Comparison of ENCODE assay signal across 12 cellular contexts in the genomic region with DNA sequence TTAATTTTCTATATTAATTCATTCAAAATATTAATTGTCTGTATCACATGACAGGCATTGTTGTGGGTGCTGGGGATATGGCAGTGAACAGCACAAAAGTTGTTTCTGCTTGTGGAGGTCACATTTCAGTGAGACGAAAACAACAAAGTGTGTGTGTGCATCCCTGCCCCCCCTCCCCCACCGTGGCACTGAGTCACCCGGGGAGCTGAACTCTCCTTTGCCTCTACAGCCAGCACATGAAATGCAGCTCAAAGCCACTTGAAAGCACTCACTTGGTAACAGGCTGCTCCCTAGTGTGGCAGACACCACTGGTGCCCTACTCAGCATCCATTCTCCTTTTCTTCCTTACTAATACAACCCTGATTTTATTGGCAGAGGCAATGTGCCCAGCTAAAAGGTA. TPM values are rescaled to one million over a fixed set of nuclear protein-coding genes. Genes with fewer than 3 reads are reported as not detected.
DNase-seq lines count a peak whose midpoint lies in the region; ATAC-seq and TF ChIP-seq lines count a peak whose summit lies in the region.
"Had no signal": no experiment of that assay in that cellular context is flagged by ENCODE, and none has a peak within 500 bp of the region (broad histone marks: within the 10 kb centered on the region; RNA-seq: fewer than 3 reads in every experiment).

No MANE protein-coding gene starts in this region.

- no peaks in the 10 kb centered on the region for H3K79me1 ChIP-seq in trophoblast cell (ENCODE audit: low read length)

- no peaks in the 10 kb centered on the region for H3K9me3 Mint-ChIP-seq in activated T-helper 17 cell treated with anti-CD3 and anti-CD28 coated beads, Interleukin-2, amount 50 U/mL, for 72 hours
- H3K9me3 Mint-ChIP-seq: naive thymus-derived CD4-positive, alpha-beta T cell; stimulated activated naive CD8-positive, alpha-beta T cell treated with anti-CD3 and anti-CD28 coated beads, Interleukin-15, Interleukin-2, amounts not matched to agents 100 ng/mL and 50 ng/mL, for 24 hours had no signal

- H3K18ac ChIP-seq in trophoblast cell (ENCODE audit: low read length) = no peak overlapping the region

- H3K27ac Mint-ChIP-seq in activated T-helper 17 cell treated with anti-CD3 and anti-CD28 coated beads, Interleukin-2, amount 50 U/mL, for 72 hours = no peak overlapping the region
- H3K27ac Mint-ChIP-seq: naive thymus-derived CD4-positive, alpha-beta T cell had no signal

- H3K79me2 ChIP-seq in trophoblast cell (ENCODE audit: control insufficient read depth, insufficient read depth, low read length, poor library complexity) = no peaks in the 10 kb centered on the region

- H3K23ac ChIP-seq in trophoblast cell (ENCODE audit: low read length) = no peak overlapping the region

- WGBS in transverse colon (ENCODE audit: low coverage in 1 of 2), 2 donors = 30% methylated on average over 3 of the region's 3 CpGs; no CpG with 5 or more reads in 1 of the 2 donors
- no CpG with 5 or more reads among the region's 3 CpGs for WGBS in trophoblast cell (ENCODE audit: extremely low coverage, insufficient coverage, insufficient read length)

- H3K4me1 Mint-ChIP-seq in activated T-helper 17 cell treated with anti-CD3 and anti-CD28 coated beads, Interleukin-2, amount 50 U/mL, for 72 hours = peaks cover 10% of the 10 kb centered on the region

- H3K4ac ChIP-seq in trophoblast cell (ENCODE audit: low read depth, low read length) = no peak overlapping the region

- H3K4me1 ChIP-seq in BE2C = peaks cover 19% of the 10 kb centered on the region
- peaks cover 0 to 4% (median 0%) of the 10 kb centered on the region in 4 donors for H3K4me1 ChIP-seq in transverse colon
- H3K4me1 ChIP-seq in trophoblast cell (ENCODE audit: control insufficient read depth in 1 of 2, insufficient read depth in 2 of 2, low read length in 2 of 2) = no peaks in the 10 kb centered on the region
- H3K4me1 ChIP-seq: gastrocnemius medialis had no signal

- H3K36me3 ChIP-seq in BE2C (no peaks in the 10 kb centered on the region), transverse colon (no peaks in the 10 kb centered on the region), trophoblast cell (ENCODE audit: control insufficient read depth in 1 of 2, insufficient read depth in 2 of 2, low read length in 2 of 2) (no peaks in the 10 kb centered on the region)
- H3K36me3 ChIP-seq: gastrocnemius medialis had no signal

- H3K14ac ChIP-seq in trophoblast cell (ENCODE audit: low read length) = no peak overlapping the region

- no peak overlapping the region for H2AK5ac ChIP-seq in trophoblast cell (ENCODE audit: low read length)

- no peaks in the 10 kb centered on the region for H3K36me3 Mint-ChIP-seq in activated T-helper 17 cell treated with anti-CD3 and anti-CD28 coated beads, Interleukin-2, amount 50 U/mL, for 72 hours (ENCODE audit: low read depth)
- H3K36me3 Mint-ChIP-seq: activated naive CD8-positive, alpha-beta T cell; naive thymus-derived CD4-positive, alpha-beta T cell had no signal

- no peak overlapping the region for H2AFZ ChIP-seq in trophoblast cell (ENCODE audit: insufficient read depth, low read length, poor library complexity)

- H2BK5ac ChIP-seq in trophoblast cell (ENCODE audit: low read depth, low read length, poor library complexity) = no peak overlapping the region

- TF ChIP-seq CTCF in BE2C (IDR thresholded peaks at IDR 0.05; ENCODE audit: low read depth, low read length) (no peak), transverse colon (IDR thresholded peaks at IDR 0.05) (no peak)

- in situ Hi-C loops in transverse colon (cut with MboI; ENCODE audit: low pct_ligation_motif_present in 1 of 4, low pct_unique_long_range_greater_than_20kb in 1 of 4, low sequenced_read_pairs in 3 of 4) = no loop called here

- H3K9ac ChIP-seq in trophoblast cell (ENCODE audit: low read length) = no peak overlapping the region

- H2BK12ac ChIP-seq in trophoblast cell (ENCODE audit: low read length) = no peak overlapping the region

- H3K4me2 ChIP-seq in trophoblast cell (ENCODE audit: low read length) = no peak overlapping the region

- TF ChIP-seq EP300 in transverse colon (IDR thresholded peaks at IDR 0.05; ENCODE audit: low read depth) = no peak

- peak; percentile 87 for ATAC-seq in activated T-helper 17 cell treated with anti-CD3 and anti-CD28 coated beads, Interleukin-2, amount 50 U/mL, for 72 hours (replicated peaks)
- ATAC-seq: gastrocnemius medialis; naive thymus-derived CD4-positive, alpha-beta T cell had no signal

- peak; percentile 45 for DNase-seq in BE2C
- DNase-seq in NCI-H187 treated with DMSO at 0.1 percent for 48 hours (lab: John Stamatoyannopoulos, UW) = peak; percentile 76
- peak; percentile 39 for DNase-seq in myocyte (ENCODE audit: low read depth)
- no peak for DNase-seq in ureter (ENCODE audit: low spot score)
- no peak for DNase-seq in GF-D8 (lab: John Stamatoyannopoulos, UW)
- no peak for DNase-seq in transverse colon
- no peak for DNase-seq in trophoblast cell
- DNase-seq: gastrocnemius medialis; naive thymus-derived CD4-positive, alpha-beta T cell had no signal

- intact Hi-C loops in transverse colon (cut with DNase I; ENCODE audit: low total_unique reads) = no loop called here

- H3K4me3 ChIP-seq in BE2C (ENCODE audit: low read depth, low read length) = no peak overlapping the region
- no peak overlapping the region for H3K4me3 ChIP-seq in transverse colon
- no peak overlapping the region for H3K4me3 ChIP-seq in trophoblast cell (ENCODE audit: low read depth, low read length)
- H3K4me3 ChIP-seq: gastrocnemius medialis had no signal

- H3K27ac ChIP-seq in transverse colon (no peak overlapping the region), trophoblast cell (ENCODE audit: low read depth, low read length) (no peak overlapping the region)
- H3K27ac ChIP-seq: gastrocnemius medialis had no signal

- H4K12ac ChIP-seq in trophoblast cell (ENCODE audit: low read depth, low read length) = no peak overlapping the region

- H4K8ac ChIP-seq in trophoblast cell (ENCODE audit: low read depth, low read length) = no peak overlapping the region

- no peak overlapping the region for H4K91ac ChIP-seq in trophoblast cell (ENCODE audit: low read depth, low read length)

- TF ChIP-seq POLR2A in transverse colon (IDR thresholded peaks at IDR 0.05) = no peak

- H3K4me3 Mint-ChIP-seq in activated T-helper 17 cell treated with anti-CD3 and anti-CD28 coated beads, Interleukin-2, amount 50 U/mL, for 72 hours = no peak overlapping the region
- H3K4me3 Mint-ChIP-seq: activated naive CD8-positive, alpha-beta T cell; naive thymus-derived CD4-positive, alpha-beta T cell; stimulated activated naive CD8-positive, alpha-beta T cell treated with anti-CD3 and anti-CD28 coated beads, Interleukin-15, Interleukin-2, amounts not matched to agents 100 ng/mL and 50 ng/mL, for 24 hours had no signal

- H3K9me3 ChIP-seq in BE2C = no peaks in the 10 kb centered on the region
- H3K9me3 ChIP-seq in transverse colon = no peaks in the 10 kb centered on the region
- H3K9me3 ChIP-seq in trophoblast cell (ENCODE audit: insufficient read depth, low read depth, low read length) = no peaks in the 10 kb centered on the region
- H3K9me3 ChIP-seq: gastrocnemius medialis had no signal

- H3K27me3 ChIP-seq in BE2C (no peaks in the 10 kb centered on the region), transverse colon (no peaks in the 10 kb centered on the region), trophoblast cell (ENCODE audit: insufficient read depth, low read length) (no peaks in the 10 kb centered on the region)

- no peak overlapping the region for H2BK120ac ChIP-seq in trophoblast cell (ENCODE audit: insufficient read depth, low read length, poor library complexity)

- peaks cover 7% of the 10 kb centered on the region for H3K27me3 Mint-ChIP-seq in activated T-helper 17 cell treated with anti-CD3 and anti-CD28 coated beads, Interleukin-2, amount 50 U/mL, for 72 hours

RNA-seq across cellular contexts. Expression of gene SCAMP5, which starts 16.9 kb away (rescaled TPM):
- 261 TPM for polyA plus RNA-seq in BE2C (2012; ENCODE audit: insufficient read depth, insufficient read length, low read depth)
- 1 to 10 TPM; 5.1 to 5.3 TPM for total RNA-seq in activated T-helper 17 cell treated with anti-CD3 and anti-CD28 coated beads, Interleukin-2, amount 50 U/mL, for 72 hours
- 0.56 and 1.6 TPM in 2 replicates for total RNA-seq in myocyte
- polyA plus RNA-seq in myocyte (2012) = 3.7 TPM
- total RNA-seq in ureter = 21.0 TPM
- 10 to 100 TPM in 3 of 4 donors, not detected in 1; 11.3 to 24.8 (median 15.8) TPM for total RNA-seq in transverse colon
- polyA plus RNA-seq in trophoblast cell (2013) = 3.7 and 4.3 TPM in 2 replicates

RNA-seq across cellular contexts. Expression of gene RPP25, which starts 21.9 kb away (rescaled TPM):
- polyA plus RNA-seq in BE2C (2012; ENCODE audit: insufficient read depth, insufficient read length, low read depth) = 78.8 TPM
- total RNA-seq in activated T-helper 17 cell treated with anti-CD3 and anti-CD28 coated beads, Interleukin-2, amount 50 U/mL, for 72 hours = 1 to 10 TPM; 2.4 to 9.6 TPM
- total RNA-seq in myocyte (2.6 and 3.2 TPM in 2 replicates), ureter (7.3 TPM), transverse colon (10 to 100 TPM; 10.1 to 28.4 (median 16.5) TPM)
- 0.90 TPM for polyA plus RNA-seq in myocyte (2012)
- 0.19 and 0.22 TPM in 2 replicates for polyA plus RNA-seq in trophoblast cell (2013)

RNA-seq across cellular contexts. Expression of gene COX5A, which starts 40.6 kb away (rescaled TPM):
- polyA plus RNA-seq in BE2C (2012; ENCODE audit: insufficient read depth, insufficient read length, low read depth) = 662 TPM
- 100 to 1,000 TPM; 242 to 337 TPM for total RNA-seq in activated T-helper 17 cell treated with anti-CD3 and anti-CD28 coated beads, Interleukin-2, amount 50 U/mL, for 72 hours
- total RNA-seq in myocyte (140 and 153 TPM in 2 replicates), ureter (172 TPM), transverse colon (100 to 1,000 TPM; 135 to 437 (median 219) TPM)
- polyA plus RNA-seq in myocyte (2012) = 229 TPM
- 295 and 305 TPM in 2 replicates for polyA plus RNA-seq in trophoblast cell (2013)

RNA-seq across cellular contexts. Expression of gene PPCDC, which starts 44.9 kb away (rescaled TPM):
- polyA plus RNA-seq in BE2C (2012; ENCODE audit: insufficient read depth, insufficient read length, low read depth) = 37.0 TPM
- total RNA-seq in activated T-helper 17 cell treated with anti-CD3 and anti-CD28 coated beads, Interleukin-2, amount 50 U/mL, for 72 hours = 10 to 100 TPM; 24.2 to 27.5 TPM
- total RNA-seq in myocyte = 7.5 and 15.2 TPM in 2 replicates
- 8.4 TPM for polyA plus RNA-seq in myocyte (2012)
- total RNA-seq in ureter = 23.4 TPM
- total RNA-seq in transverse colon = 10 to 100 TPM in 3 of 4 donors, 1 to 10 TPM in 1; 5.2 to 54.5 (median 25.2) TPM
- polyA plus RNA-seq in trophoblast cell (2013) = 5.5 and 5.9 TPM in 2 replicates

Comparison
In these comparisons a context has a peak if more than half of its experiments do, and no peak if none do; other contexts are left out.
1. DNase-seq: peak in BE2C (single experiment), NCI-H187 treated with DMSO at 0.1 percent for 48 hours (single experiment) and myocyte (single experiment); none in ureter (single experiment), GF-D8 (single experiment), transverse colon (single experiment) and trophoblast cell (0 of 2).